Comparison of ENCODE assay signal across 19 cellular contexts in the genomic region with DNA sequence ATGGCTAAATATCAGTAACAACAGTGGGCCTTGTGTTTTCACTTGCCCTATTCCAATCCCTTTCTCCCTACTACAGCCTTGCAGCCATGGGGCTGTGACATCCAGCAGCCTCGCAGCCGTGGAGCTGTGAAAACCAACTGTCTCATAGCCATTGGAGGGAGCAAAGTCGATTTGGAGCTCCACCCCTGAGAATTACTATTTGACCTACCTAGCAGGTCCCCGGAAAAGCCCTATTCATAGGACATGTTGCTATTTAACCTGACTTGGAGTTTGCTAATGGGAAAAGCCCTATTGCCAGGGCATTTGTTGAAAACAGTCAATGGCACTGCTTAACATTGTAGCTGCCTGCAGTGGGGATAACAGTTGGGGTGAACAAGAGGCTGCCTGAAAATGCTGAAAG. TPM values are rescaled to one million over a fixed set of nuclear protein-coding genes. Genes with fewer than 3 reads are reported as not detected.
DNase-seq lines count a peak whose midpoint lies in the region; ATAC-seq, FAIRE-seq and TF ChIP-seq lines count a peak whose summit lies in the region.
"Had no signal": no experiment of that assay in that cellular context is flagged by ENCODE, and none has a peak within 500 bp of the region (broad histone marks: within the 10 kb centered on the region; RNA-seq: fewer than 3 reads in every experiment).

No MANE protein-coding gene starts in this region.

- H3K4me3 Mint-ChIP-seq in activated naive CD8-positive, alpha-beta T cell treated with anti-CD3 and anti-CD28 coated beads for 36 hours: no peak overlapping the region
- H3K4me3 Mint-ChIP-seq in progenitor cell of endocrine pancreas (ENCODE audit: low read depth): no peak overlapping the region
- H3K4me3 Mint-ChIP-seq: CD4-positive, alpha-beta memory T cell; H9 had no signal

- H3K79me2 ChIP-seq in HepG2 (ENCODE audit: insufficient read depth, low read length): no peaks in the 10 kb centered on the region

- no peak for TF ChIP-seq RAD21 in HepG2 (CRISPR knock-in tag; IDR thresholded peaks at IDR 0.05)

- H3K4me1 Mint-ChIP-seq in activated naive CD8-positive, alpha-beta T cell treated with anti-CD3 and anti-CD28 coated beads for 36 hours: no peaks in the 10 kb centered on the region
- H3K4me1 Mint-ChIP-seq in progenitor cell of endocrine pancreas (ENCODE audit: low read depth): peaks cover 15% of the 10 kb centered on the region
- H3K4me1 Mint-ChIP-seq: CD4-positive, alpha-beta memory T cell had no signal

- CTCF ChIA-PET in HepG2 (lab: Yijun Ruan, JAX; ENCODE audit: low intra/inter-chr PET ratio, low total read pairs): no interaction called here

- no peaks in the 10 kb centered on the region for H4K20me1 ChIP-seq in HepG2 (ENCODE audit: insufficient read depth, low read length)

- TF ChIP-seq CTCF in heart right ventricle (IDR thresholded peaks at IDR 0.05) (no peak), HepG2 (CRISPR knock-in tag; IDR thresholded peaks at IDR 0.05) (peak; percentile 11; the same call in 1 of the 2 replicates), progenitor cell of endocrine pancreas (IDR thresholded peaks at IDR 0.05; ENCODE audit: unreplicated experiment) (no peak)

- H3K27me3 ChIP-seq in right cardiac atrium (ENCODE audit: control insufficient read depth, insufficient read depth) (no peaks in the 10 kb centered on the region), heart right ventricle (no peaks in the 10 kb centered on the region), HepG2 (ENCODE audit: control insufficient read depth in 1 of 2, insufficient read depth in 2 of 2, low read length in 2 of 2) (no peaks in the 10 kb centered on the region), small intestine (ENCODE audit: control insufficient read depth in 2 of 2, insufficient read depth in 2 of 2, low read length in 2 of 2) (no peaks in the 10 kb centered on the region)
- H3K27me3 ChIP-seq: BE2C had no signal

- POLR2A ChIA-PET in HepG2 (lab: Yijun Ruan, JAX): interaction anchor here (0.6 to 6.1 kb wide), 5 partner anchors 10 to 34 kb away, joined by 3 to 47 read pairs (median 3); a partner anchor contains a TSS

- H3K27ac ChIP-seq in right cardiac atrium (ENCODE audit: low read length): peak overlapping the region; percentile 29
- no peak overlapping the region for H3K27ac ChIP-seq in heart right ventricle
- H3K27ac ChIP-seq in HepG2 (ENCODE audit: extremely low read length, insufficient read depth, low read length): peak overlapping the region; percentile 48
- H3K27ac ChIP-seq in small intestine (ENCODE audit: low read depth in 1 of 2, low read length in 1 of 2): peak overlapping the region in 1 of 2 donors; percentile 48
- H3K27ac ChIP-seq: C4-2B had no signal

- BruUV-seq in HepG2 (replicated peaks; lab: Mats Ljungman, UMichigan): no TSS peak

- DNase-seq in right cardiac atrium (no peak), heart right ventricle (no peak), HepG2 (ENCODE audit: low spot score) (peak; percentile 83), small intestine (peak; percentile 80), epidermal melanocyte (ENCODE audit: insufficient read length, low spot score) (no peak), 8988T (no peak), progenitor cell of endocrine pancreas (ENCODE audit: low spot score, unreplicated experiment) (no peak)
- DNase-seq in activated naive CD8-positive, alpha-beta T cell treated with anti-CD3 and anti-CD28 coated beads for 36 hours: no peak
- DNase-seq: BE2C; CD4-positive, alpha-beta memory T cell; DMS153; DMS79 treated with DMSO at 0.1 percent for 48 hours; EL; GOT3; H9 had no signal

- peaks cover 2% of the 10 kb centered on the region for H3K4me1 ChIP-seq in right cardiac atrium (ENCODE audit: control insufficient read depth, insufficient read depth, low read length)
- H3K4me1 ChIP-seq in heart right ventricle: peaks cover 0 to 17% (median 0%) of the 10 kb centered on the region in 9 donors
- H3K4me1 ChIP-seq in HepG2 (ENCODE audit: insufficient read depth, low read length): peaks cover 75% of the 10 kb centered on the region
- peaks cover 0 to 2% of the 10 kb centered on the region in 2 donors for H3K4me1 ChIP-seq in small intestine (ENCODE audit: control insufficient read depth in 2 of 2, insufficient read depth in 1 of 2, low read depth in 1 of 2, low read length in 1 of 2)
- H3K4me1 ChIP-seq: BE2C had no signal

- no peak for TF ChIP-seq EP300 in HepG2 (IDR thresholded peaks at IDR 0.05; ENCODE audit: low read depth in 2 of 2, low read length in 2 of 2)
- TF ChIP-seq EP300 in HepG2 (CRISPR knock-in tag; IDR thresholded peaks at IDR 0.05; ENCODE audit: borderline replicate concordance): no peak

- H3K36me3 Mint-ChIP-seq in activated naive CD8-positive, alpha-beta T cell treated with anti-CD3 and anti-CD28 coated beads for 36 hours: peaks cover 1% of the 10 kb centered on the region
- no peaks in the 10 kb centered on the region for H3K36me3 Mint-ChIP-seq in progenitor cell of endocrine pancreas (ENCODE audit: insufficient read depth)

- H3K9me3 ChIP-seq in right cardiac atrium (ENCODE audit: control insufficient read depth, low read length): no peaks in the 10 kb centered on the region
- no peaks in the 10 kb centered on the region for H3K9me3 ChIP-seq in heart right ventricle
- no peaks in the 10 kb centered on the region for H3K9me3 ChIP-seq in HepG2 (ENCODE audit: low read length)
- H3K9me3 ChIP-seq in small intestine (ENCODE audit: control insufficient read depth, low read depth): no peaks in the 10 kb centered on the region
- H3K9me3 ChIP-seq: BE2C had no signal

- H3K4me2 ChIP-seq in HepG2 (ENCODE audit: low read depth, low read length): peak overlapping the region; percentile 37

- intact Hi-C loops in right cardiac atrium (cut with DNase I): no loop called here
- intact Hi-C loops in heart right ventricle (cut with DNase I): no loop called here
- intact Hi-C loops in HepG2 (cut with micrococcal nuclease; ENCODE audit: unreplicated experiment): loop anchor here (2.0 kb wide), 1 partner anchor 21 kb away; no protein-coding TSS in a partner anchor

- no peaks in the 10 kb centered on the region for H3K9me3 Mint-ChIP-seq in activated naive CD8-positive, alpha-beta T cell treated with anti-CD3 and anti-CD28 coated beads for 36 hours
- no peaks in the 10 kb centered on the region for H3K9me3 Mint-ChIP-seq in progenitor cell of endocrine pancreas (ENCODE audit: low read depth)
- H3K9me3 Mint-ChIP-seq: CD4-positive, alpha-beta memory T cell; H9 had no signal

- no peak for TF ChIP-seq POLR2A in HepG2 (IDR thresholded peaks at IDR 0.05; ENCODE audit: insufficient read depth in 1 of 2, low read depth in 2 of 2, low read length in 2 of 2)

- H3K27me3 Mint-ChIP-seq in activated naive CD8-positive, alpha-beta T cell treated with anti-CD3 and anti-CD28 coated beads for 36 hours: no peaks in the 10 kb centered on the region
- H3K27me3 Mint-ChIP-seq in progenitor cell of endocrine pancreas: peaks cover 2% of the 10 kb centered on the region
- H3K27me3 Mint-ChIP-seq: CD4-positive, alpha-beta memory T cell had no signal

- ATAC-seq in right cardiac atrium (no peak), heart right ventricle (no peak), HepG2 (peak; percentile 96)

- no peak overlapping the region for H3K27ac Mint-ChIP-seq in activated naive CD8-positive, alpha-beta T cell treated with anti-CD3 and anti-CD28 coated beads for 36 hours
- no peak overlapping the region for H3K27ac Mint-ChIP-seq in progenitor cell of endocrine pancreas
- H3K27ac Mint-ChIP-seq: CD4-positive, alpha-beta memory T cell; H9 had no signal

- H3K4me3 ChIP-seq in right cardiac atrium (ENCODE audit: low read length) (no peak overlapping the region), heart right ventricle (no peak overlapping the region), HepG2 (replicated peaks in 1 of 3; ENCODE audit: insufficient read depth in 1 of 3, low read depth in 2 of 3, low read length in 3 of 3) (no peak overlapping the region; a peak in 1 of 6 replicates), small intestine (ENCODE audit: low read depth in 1 of 2, low read length in 2 of 2) (no peak overlapping the region)

- WGBS in right cardiac atrium: 76% methylated on average over 4 of the region's 4 CpGs
- WGBS in heart right ventricle, 2 donors: 80 to 89% methylated on average over 4 of the region's 4 CpGs
- WGBS in HepG2 (ENCODE audit: low lambda C conversion rate): 0% methylated on average over 4 of the region's 4 CpGs
- WGBS in small intestine, 3 donors: 43 to 64% (median 57%) methylated on average over 4 of the region's 4 CpGs

- no peak overlapping the region; the same call in 1 of the 2 replicates for H3K9ac ChIP-seq in HepG2 (ENCODE audit: insufficient read depth, low read depth, low read length)

- FAIRE-seq in HepG2 (lab: Jason Lieb, UNC): peak; percentile 85
- no peak for FAIRE-seq in small intestine (lab: Jason Lieb, UNC)
- FAIRE-seq: A204.1, G401.6, GM12891 had no signal

- H3K36me3 ChIP-seq in heart right ventricle (no peaks in the 10 kb centered on the region), HepG2 (replicated peaks in 1 of 2; ENCODE audit: control insufficient read depth in 1 of 2, insufficient read depth in 2 of 2, low read length in 2 of 2) (no peaks in the 10 kb centered on the region; a peak in 1 of 5 replicates), small intestine (ENCODE audit: control insufficient read depth in 2 of 2, insufficient read depth in 2 of 2, low read length in 2 of 2) (peaks cover 0 to 2% of the 10 kb centered on the region in 2 donors)
- H3K36me3 ChIP-seq: BE2C had no signal

- in situ Hi-C loops in HepG2 (cut with HindIII; ENCODE audit: extremely low pct_ligation_motif_present, low pct_unique_long_range_greater_than_20kb): no loop called here

- no peak overlapping the region for H2AFZ ChIP-seq in HepG2 (ENCODE audit: low read length)

RNA-seq across cellular contexts. Expression of a gene that starts 33.3 kb away (rescaled TPM):
- total RNA-seq in right cardiac atrium (10 to 100 TPM in 2 of 4 donors, 1 to 10 TPM in 2; 9.6 to 10.9 (median 10.2) TPM), heart right ventricle (1 to 10 TPM; 6.3 to 8.9 (median 6.8) TPM), HepG2 (2016; rRNA removed; fragmentation: Illumina TruSeq; extraction: Trizol) (21.5 and 27.3 TPM in 2 replicates), progenitor cell of endocrine pancreas (27.8 and 28.6 TPM in 2 replicates)
- polyA plus RNA-seq in right cardiac atrium (15.0 TPM), heart right ventricle (10 to 100 TPM; 13.7 to 14.6 TPM), HepG2 (2011; rRNA removed) (32.3 and 34.7 TPM in 2 replicates), small intestine (10 to 100 TPM in 1 of 3 donors, 1 to 10 TPM in 2; 4.1 to 26.8 (median 6.0) TPM)
- total RNA-seq in HepG2 (2016; cell fraction: cytosol; rRNA removed; fragmentation: Illumina TruSeq; extraction: Trizol; ENCODE audit: low read depth): 16.0 and 22.3 TPM in 2 replicates
- 21.0 and 26.7 TPM in 2 replicates for total RNA-seq in HepG2 (2016; cell fraction: insoluble cytoplasmic fraction; rRNA removed; fragmentation: Illumina TruSeq; extraction: Trizol)
- 22.9 and 30.8 TPM in 2 replicates for total RNA-seq in HepG2 (2016; cell fraction: membrane; rRNA removed; fragmentation: Illumina TruSeq; extraction: Trizol)
- 20.8 and 22.6 TPM in 2 replicates for total RNA-seq in HepG2 (2016; cell fraction: nucleus; rRNA removed; fragmentation: Illumina TruSeq; extraction: Trizol)
- 26.1 and 37.7 TPM in 2 replicates for polyA plus RNA-seq in HepG2 (2011; cell fraction: cytosol; rRNA removed)
- 5.1 and 9.0 TPM in 2 replicates for polyA plus RNA-seq in HepG2 (2011; cell fraction: nucleus; rRNA removed)
- 25.0 and 31.3 TPM in 2 replicates for polyA plus RNA-seq in HepG2 (2012)
- 30.9 and 48.9 TPM in 2 replicates for polyA plus RNA-seq in HepG2 (2016; cell fraction: cytosol; fragmentation: Illumina TruSeq; extraction: Trizol; ENCODE audit: low read depth)
- 45.2 and 45.6 TPM in 2 replicates for polyA plus RNA-seq in HepG2 (2016; cell fraction: insoluble cytoplasmic fraction; fragmentation: Illumina TruSeq; extraction: Trizol; ENCODE audit: low read depth)
- polyA plus RNA-seq in HepG2 (2016; cell fraction: membrane; fragmentation: Illumina TruSeq; extraction: Trizol; ENCODE audit: low read depth): 42.1 and 53.5 TPM in 2 replicates
- polyA plus RNA-seq in HepG2 (2016; cell fraction: nucleus; fragmentation: Illumina TruSeq; extraction: Trizol; ENCODE audit: insufficient read depth, low read depth): 59.5 and 64.5 TPM in 2 replicates
- 20.1 and 27.6 TPM in 2 replicates for polyA minus RNA-seq in HepG2 (2011; rRNA and poly(A)+ RNA removed; ENCODE audit: low replicate concordance)
- polyA minus RNA-seq in HepG2 (2011; cell fraction: cytosol; rRNA and poly(A)+ RNA removed): 7.5 and 9.6 TPM in 2 replicates
- 7.2 and 9.6 TPM in 2 replicates for polyA minus RNA-seq in HepG2 (2011; cell fraction: nucleus; rRNA and poly(A)+ RNA removed)
- total RNA-seq in activated naive CD8-positive, alpha-beta T cell treated with anti-CD3 and anti-CD28 coated beads for 36 hours: 10 to 100 TPM; 13.9 to 15.0 TPM

RNA-seq across cellular contexts. Expression of a gene that starts 33.6 kb away (rescaled TPM):
- total RNA-seq in right cardiac atrium (10 to 100 TPM; 18.3 to 22.2 (median 21.1) TPM), heart right ventricle (10 to 100 TPM; 14.6 to 24.7 (median 18.5) TPM), HepG2 (2016; rRNA removed; fragmentation: Illumina TruSeq; extraction: Trizol) (18.8 and 22.0 TPM in 2 replicates), progenitor cell of endocrine pancreas (51.9 and 56.2 TPM in 2 replicates)
- polyA plus RNA-seq in right cardiac atrium (8.0 TPM), heart right ventricle (1 to 10 TPM; 5.6 to 7.7 TPM), HepG2 (2011; rRNA removed) (9.5 and 11.8 TPM in 2 replicates), small intestine (10 to 100 TPM in 1 of 3 donors, 1 to 10 TPM in 2; 4.6 to 12.1 (median 4.9) TPM)
- 11.0 and 13.0 TPM in 2 replicates for total RNA-seq in HepG2 (2016; cell fraction: cytosol; rRNA removed; fragmentation: Illumina TruSeq; extraction: Trizol; ENCODE audit: low read depth)
- 18.4 and 19.9 TPM in 2 replicates for total RNA-seq in HepG2 (2016; cell fraction: insoluble cytoplasmic fraction; rRNA removed; fragmentation: Illumina TruSeq; extraction: Trizol)
- total RNA-seq in HepG2 (2016; cell fraction: membrane; rRNA removed; fragmentation: Illumina TruSeq; extraction: Trizol): 15.7 and 19.1 TPM in 2 replicates
- total RNA-seq in HepG2 (2016; cell fraction: nucleus; rRNA removed; fragmentation: Illumina TruSeq; extraction: Trizol): 48.7 and 50.9 TPM in 2 replicates
- 7.3 and 8.3 TPM in 2 replicates for polyA plus RNA-seq in HepG2 (2011; cell fraction: cytosol; rRNA removed)
- 11.3 and 11.7 TPM in 2 replicates for polyA plus RNA-seq in HepG2 (2011; cell fraction: nucleus; rRNA removed)
- polyA plus RNA-seq in HepG2 (2012): 10.1 and 11.0 TPM in 2 replicates
- 5.1 and 5.9 TPM in 2 replicates for polyA plus RNA-seq in HepG2 (2016; cell fraction: cytosol; fragmentation: Illumina TruSeq; extraction: Trizol; ENCODE audit: low read depth)
- polyA plus RNA-seq in HepG2 (2016; cell fraction: insoluble cytoplasmic fraction; fragmentation: Illumina TruSeq; extraction: Trizol; ENCODE audit: low read depth): 23.6 and 26.9 TPM in 2 replicates
- polyA plus RNA-seq in HepG2 (2016; cell fraction: membrane; fragmentation: Illumina TruSeq; extraction: Trizol; ENCODE audit: low read depth): 15.3 and 15.6 TPM in 2 replicates
- 18.3 and 22.1 TPM in 2 replicates for polyA plus RNA-seq in HepG2 (2016; cell fraction: nucleus; fragmentation: Illumina TruSeq; extraction: Trizol; ENCODE audit: insufficient read depth, low read depth)
- 29.7 and 74.9 TPM in 2 replicates for polyA minus RNA-seq in HepG2 (2011; rRNA and poly(A)+ RNA removed; ENCODE audit: low replicate concordance)
- polyA minus RNA-seq in HepG2 (2011; cell fraction: cytosol; rRNA and poly(A)+ RNA removed): 13.5 and 18.4 TPM in 2 replicates
- polyA minus RNA-seq in HepG2 (2011; cell fraction: nucleus; rRNA and poly(A)+ RNA removed): 88.6 and 109 TPM in 2 replicates
- 10 to 100 TPM; 26.9 to 30.5 TPM for total RNA-seq in activated naive CD8-positive, alpha-beta T cell treated with anti-CD3 and anti-CD28 coated beads for 36 hours

RNA-seq across cellular contexts. Expression of a gene that starts 49.0 kb away (rescaled TPM):
- 1 to 10 TPM; 4.1 to 8.1 (median 6.3) TPM for total RNA-seq in right cardiac atrium
- polyA plus RNA-seq in right cardiac atrium: 1.3 TPM
- total RNA-seq in heart right ventricle: 10 to 100 TPM in 1 of 10 donors, 1 to 10 TPM in 8, under 1 TPM in 1; 0.95 to 11.3 (median 3.4) TPM
- 1 to 10 TPM; 1.1 to 1.7 TPM for polyA plus RNA-seq in heart right ventricle
- total RNA-seq in HepG2 (2016; rRNA removed; fragmentation: Illumina TruSeq; extraction: Trizol): 5.5 and 9.9 TPM in 2 replicates
- total RNA-seq in HepG2 (2016; cell fraction: cytosol; rRNA removed; fragmentation: Illumina TruSeq; extraction: Trizol; ENCODE audit: low read depth): 7.3 and 7.4 TPM in 2 replicates
- total RNA-seq in HepG2 (2016; cell fraction: insoluble cytoplasmic fraction; rRNA removed; fragmentation: Illumina TruSeq; extraction: Trizol): 5.0 and 9.9 TPM in 2 replicates
- total RNA-seq in HepG2 (2016; cell fraction: membrane; rRNA removed; fragmentation: Illumina TruSeq; extraction: Trizol): 4.0 TPM in 2 replicates
- total RNA-seq in HepG2 (2016; cell fraction: nucleus; rRNA removed; fragmentation: Illumina TruSeq; extraction: Trizol): 10.9 and 16.4 TPM in 2 replicates
- polyA plus RNA-seq in HepG2 (2011; rRNA removed): 10.5 and 10.8 TPM in 2 replicates
- polyA plus RNA-seq in HepG2 (2011; cell fraction: cytosol; rRNA removed): 7.4 and 9.1 TPM in 2 replicates
- 8.0 and 8.1 TPM in 2 replicates for polyA plus RNA-seq in HepG2 (2011; cell fraction: nucleus; rRNA removed)
- polyA plus RNA-seq in HepG2 (2012): 5.6 and 6.4 TPM in 2 replicates
- polyA plus RNA-seq in HepG2 (2016; cell fraction: cytosol; fragmentation: Illumina TruSeq; extraction: Trizol; ENCODE audit: low read depth): 0.65 and 1.3 TPM in 2 replicates
- 4.2 and 5.4 TPM in 2 replicates for polyA plus RNA-seq in HepG2 (2016; cell fraction: insoluble cytoplasmic fraction; fragmentation: Illumina TruSeq; extraction: Trizol; ENCODE audit: low read depth)
- polyA plus RNA-seq in HepG2 (2016; cell fraction: membrane; fragmentation: Illumina TruSeq; extraction: Trizol; ENCODE audit: low read depth): 1.6 and 1.8 TPM in 2 replicates
- 10.5 and 14.8 TPM in 2 replicates for polyA plus RNA-seq in HepG2 (2016; cell fraction: nucleus; fragmentation: Illumina TruSeq; extraction: Trizol; ENCODE audit: insufficient read depth, low read depth)
- 13.9 and 28.4 TPM in 2 replicates for polyA minus RNA-seq in HepG2 (2011; rRNA and poly(A)+ RNA removed; ENCODE audit: low replicate concordance)
- polyA minus RNA-seq in HepG2 (2011; cell fraction: cytosol; rRNA and poly(A)+ RNA removed): 9.8 and 11.6 TPM in 2 replicates
- 15.9 and 16.5 TPM in 2 replicates for polyA minus RNA-seq in HepG2 (2011; cell fraction: nucleus; rRNA and poly(A)+ RNA removed)
- polyA plus RNA-seq in small intestine: 10 to 100 TPM; 12.8 to 29.7 (median 21.3) TPM
- under 1 TPM; 0.64 to 0.78 TPM for total RNA-seq in activated naive CD8-positive, alpha-beta T cell treated with anti-CD3 and anti-CD28 coated beads for 36 hours
- 1.0 and 6.3 TPM in 2 replicates for total RNA-seq in progenitor cell of endocrine pancreas

Comparison
In these comparisons a context has a peak if more than half of its experiments do, and no peak if none do; other contexts are left out.
1. H3K27ac ChIP-seq: peak in right cardiac atrium (single experiment) and HepG2 (single experiment); none in heart right ventricle (0 of 10).
2. DNase-seq: peak in HepG2 (single experiment) and small intestine (single experiment); none in right cardiac atrium (0 of 3), heart right ventricle (0 of 2), epidermal melanocyte (single experiment), activated naive CD8-positive, alpha-beta T cell treated with anti-CD3 and anti-CD28 coated beads for 36 hours (single experiment), 8988T (single experiment) and progenitor cell of endocrine pancreas (single experiment).